In genomic region chr20:1212607-1213396, GRCh38 we compare ENCODE assay signal across 8 cellular contexts. TPM values are rescaled to one million over a fixed set of nuclear protein-coding genes. Genes with fewer than 3 reads are reported as not detected.
DNase-seq lines count a peak whose midpoint lies in the region; ATAC-seq and TF ChIP-seq lines count a peak whose summit lies in the region.

No MANE protein-coding gene starts in this region.

- DNase-seq in AG04449 (ENCODE audit: low read depth, low spot score) (peak; percentile 14), M059J (ENCODE audit: low read depth) (peak; percentile 80), head of caudate nucleus (peak; percentile 53 to 90 (median 75)), pons (ENCODE audit: low spot score) (peak; percentile 64), uterus (peak; percentile 42 to 50)
- peak in 1 of 2 donors; percentile 72 for DNase-seq in activated naive CD4-positive, alpha-beta T cell treated with anti-CD3 and anti-CD28 coated beads, Interleukin-2, amount 50 U/mL, for 72 hours (ENCODE audit: low spot score in 2 of 2)

- H3K4me1 ChIP-seq in uterus: no peaks in the 10 kb centered on the region

- H3K36me3 ChIP-seq in uterus: no peaks in the 10 kb centered on the region

- peak; percentile 85 for TF ChIP-seq CTCF in AG04449 (IDR thresholded peaks at IDR 0.05; ENCODE audit: insufficient read depth, low read length, missing control alignments)
- peak; percentile 56 to 75 (median 72) for TF ChIP-seq CTCF in uterus (IDR thresholded peaks at IDR 0.05)

- TF ChIP-seq POLR2A in uterus (IDR thresholded peaks at IDR 0.05): no peak

- intact Hi-C loops in head of caudate nucleus (cut with DNase I): no loop called here
- intact Hi-C loops in uterus (cut with DNase I; ENCODE audit: low total_unique reads): loop anchor here (5.0 kb wide), 1 partner anchor 396 kb away; no protein-coding TSS in a partner anchor

- no peaks in the 10 kb centered on the region for H3K9me3 Mint-ChIP-seq in activated naive CD4-positive, alpha-beta T cell treated with anti-CD3 and anti-CD28 coated beads, Interleukin-2, amount 50 U/mL, for 72 hours

- H3K27me3 ChIP-seq in uterus: peaks cover 0 to 5% of the 10 kb centered on the region in 2 donors

- POLR2A ChIA-PET in AG04449 (lab: Yijun Ruan, JAX): no interaction called here

- H3K27ac Mint-ChIP-seq in activated naive CD4-positive, alpha-beta T cell treated with anti-CD3 and anti-CD28 coated beads, Interleukin-2, amount 50 U/mL, for 72 hours: no peak overlapping the region

- CTCF ChIA-PET in AG04449 (lab: Yijun Ruan, JAX): interaction anchor here (0.6 to 2.5 kb wide), 19 partner anchors 8 to 396 kb away, joined by 3 to 22 read pairs (median 4); partner anchors contain the start of gene C20orf202

- ATAC-seq in GM18868 (IDR thresholded peaks at IDR 0.05; ENCODE audit: unreplicated experiment): peak; percentile 67
- peak; percentile 99 for ATAC-seq in SK-N-SH treated with all-trans-retinoic acid at 6 μM for 48 hours
- peak; percentile 34 to 89 for ATAC-seq in activated naive CD4-positive, alpha-beta T cell treated with anti-CD3 and anti-CD28 coated beads, Interleukin-2, amount 50 U/mL, for 72 hours

- H3K9me3 ChIP-seq in uterus: no peaks in the 10 kb centered on the region

- no peak overlapping the region for H3K4me3 ChIP-seq in AG04449 (ENCODE audit: low read depth, low read length)
- H3K4me3 ChIP-seq in uterus: no peak overlapping the region

- H3K36me3 Mint-ChIP-seq in activated naive CD4-positive, alpha-beta T cell treated with anti-CD3 and anti-CD28 coated beads, Interleukin-2, amount 50 U/mL, for 72 hours: peaks cover 0 to 5% of the 10 kb centered on the region in 2 donors

- H3K27ac ChIP-seq in uterus: no peak overlapping the region

TF ChIP-seq in SK-N-SH treated with all-trans-retinoic acid at 6 μM for 48 hours, 23 proteins besides CTCF, POLR2A, EP300 and RAD21:
- no peak for TF ChIP-seq SNAI2 (CRISPR knock-in tag; IDR thresholded peaks at IDR 0.05)
- TF ChIP-seq ZNF70 (CRISPR knock-in tag; IDR thresholded peaks at IDR 0.05): no peak
- no peak for TF ChIP-seq CREB5 (CRISPR knock-in tag; IDR thresholded peaks at IDR 0.05; ENCODE audit: low read depth)
- TF ChIP-seq TCF4 (CRISPR knock-in tag; IDR thresholded peaks at IDR 0.05; ENCODE audit: borderline replicate concordance): no peak
- TF ChIP-seq ZNF565 (CRISPR knock-in tag; conservative IDR thresholded peaks at IDR 0.05; ENCODE audit: low read depth): no peak
- TF ChIP-seq ISL1 (CRISPR knock-in tag; IDR thresholded peaks at IDR 0.05): no peak
- TF ChIP-seq ZFP3 (CRISPR knock-in tag; IDR thresholded peaks at IDR 0.05): no peak
- TF ChIP-seq PATZ1 (CRISPR knock-in tag; IDR thresholded peaks at IDR 0.05; ENCODE audit: borderline replicate concordance): no peak
- TF ChIP-seq PPARA (CRISPR knock-in tag; IDR thresholded peaks at IDR 0.05; ENCODE audit: borderline replicate concordance): no peak
- TF ChIP-seq POU6F1 (CRISPR knock-in tag; IDR thresholded peaks at IDR 0.05; ENCODE audit: borderline replicate concordance, low read depth): no peak
- no peak for TF ChIP-seq CSRNP3 (CRISPR knock-in tag; IDR thresholded peaks at IDR 0.05)
- TF ChIP-seq TOX (CRISPR knock-in tag; IDR thresholded peaks at IDR 0.05; ENCODE audit: borderline replicate concordance): no peak
- TF ChIP-seq GLIS3 (CRISPR knock-in tag; IDR thresholded peaks at IDR 0.05): no peak
- no peak for TF ChIP-seq OSR1 (CRISPR knock-in tag; IDR thresholded peaks at IDR 0.05)
- no peak for TF ChIP-seq ZC3H10 (CRISPR knock-in tag; IDR thresholded peaks at IDR 0.05)
- TF ChIP-seq ZFP30 (CRISPR knock-in tag; IDR thresholded peaks at IDR 0.05): no peak
- no peak for TF ChIP-seq CSDC2 (CRISPR knock-in tag; IDR thresholded peaks at IDR 0.05)

RNA-seq across cellular contexts. Expression of gene C20orf202, which starts 9.5 kb away (rescaled TPM):
- not detected in 2 replicates for total RNA-seq in M059J (2014; rRNA removed; shearing (Covaris generic))
- under 1 TPM; 0.19 to 0.55 TPM for total RNA-seq in activated naive CD4-positive, alpha-beta T cell treated with anti-CD3 and anti-CD28 coated beads, Interleukin-2, amount 50 U/mL, for 72 hours
- under 1 TPM in 2 of 4 donors, not detected in 2; 0.73 to 0.83 TPM for total RNA-seq in uterus

RNA-seq across cellular contexts. Expression of gene RAD21L1, which starts 13.0 kb away (rescaled TPM):
- total RNA-seq in M059J (2014; rRNA removed; shearing (Covaris generic)): 0.39 TPM in 1 of 2 replicates, not detected in the other
- total RNA-seq in activated naive CD4-positive, alpha-beta T cell treated with anti-CD3 and anti-CD28 coated beads, Interleukin-2, amount 50 U/mL, for 72 hours: under 1 TPM; 0.25 to 0.47 TPM
- not detected for total RNA-seq in uterus

RNA-seq across cellular contexts. Expression of gene TMEM74B, which starts 28.0 kb away (rescaled TPM):
- total RNA-seq in M059J (2014; rRNA removed; shearing (Covaris generic)): 0.34 TPM in 2 replicates
- 1 to 10 TPM in 1 of 2 donors, not detected in 1; 8.3 TPM for total RNA-seq in activated naive CD4-positive, alpha-beta T cell treated with anti-CD3 and anti-CD28 coated beads, Interleukin-2, amount 50 U/mL, for 72 hours
- total RNA-seq in uterus: 1 to 10 TPM in 2 of 4 donors, under 1 TPM in 1, not detected in 1; 0.49 to 2.0 (median 1.9) TPM

RNA-seq across cellular contexts. Expression of gene SNPH, which starts 53.3 kb away (rescaled TPM):
- total RNA-seq in M059J (2014; rRNA removed; shearing (Covaris generic)): 4.0 and 9.9 TPM in 2 replicates
- total RNA-seq in activated naive CD4-positive, alpha-beta T cell treated with anti-CD3 and anti-CD28 coated beads, Interleukin-2, amount 50 U/mL, for 72 hours: 1 to 10 TPM; 3.2 to 4.8 TPM
- total RNA-seq in uterus: 10 to 100 TPM in 1 of 4 donors, 1 to 10 TPM in 3; 2.1 to 14.0 (median 4.5) TPM
